In genomic region chr17:55563363-55563762, GRCh38 we compare ENCODE assay signal across 15 cellular contexts. TPM values are rescaled to one million over a fixed set of nuclear protein-coding genes. Genes with fewer than 3 reads are reported as not detected.
DNase-seq lines count a peak whose midpoint lies in the region; ATAC-seq and TF ChIP-seq lines count a peak whose summit lies in the region.
"Had no signal": no experiment of that assay in that cellular context is flagged by ENCODE, and none has a peak within 500 bp of the region (broad histone marks: within the 10 kb centered on the region; RNA-seq: fewer than 3 reads in every experiment).

No MANE protein-coding gene starts in this region.

- DNase-seq in NCI-H1694 treated with DMSO at 0.1 percent for 48 hours (lab: John Stamatoyannopoulos, UW): peak; percentile 9
- DNase-seq in NCI-H1694 (lab: John Stamatoyannopoulos, UW): no peak
- DNase-seq in OCI-M1 (lab: John Stamatoyannopoulos, UW): peak; percentile 55
- no peak for DNase-seq in osteocyte (ENCODE audit: extremely low spot score, unreplicated experiment)
- DNase-seq in D341Med (ENCODE audit: low spot score): no peak
- no peak for DNase-seq in activated CD4-positive, alpha-beta T cell treated with anti-CD3 and anti-CD28 coated beads for 36 hours
- DNase-seq: CD8-positive, alpha-beta T cell; COR-L47; DMS53 had no signal

- H3K27me3 Mint-ChIP-seq in osteocyte (ENCODE audit: unreplicated experiment): no peaks in the 10 kb centered on the region
- H3K27me3 Mint-ChIP-seq in activated CD4-positive, alpha-beta T cell treated with anti-CD3 and anti-CD28 coated beads for 36 hours: peaks cover 35% of the 10 kb centered on the region

- POLR2A ChIA-PET in activated CD4-positive, alpha-beta T cell treated with anti-CD3 and anti-CD28 coated beads for 36 hours (lab: Charles Lee): no interaction called here

- H3K27ac Mint-ChIP-seq in osteocyte (ENCODE audit: unreplicated experiment): no peak overlapping the region
- H3K27ac Mint-ChIP-seq in activated CD4-positive, alpha-beta T cell treated with anti-CD3 and anti-CD28 coated beads for 36 hours: no peak overlapping the region
- H3K27ac Mint-ChIP-seq: CD14-positive monocyte; CD8-positive, alpha-beta T cell had no signal

- peak; percentile 63 for ATAC-seq in GM21717 (IDR thresholded peaks at IDR 0.05; ENCODE audit: unreplicated experiment)
- ATAC-seq in activated CD4-positive, alpha-beta T cell treated with anti-CD3 and anti-CD28 coated beads for 36 hours: no peak
- ATAC-seq: CD8-positive, alpha-beta T cell; GM12878; HepG2 had no signal

- H3K9me3 Mint-ChIP-seq in osteocyte (ENCODE audit: unreplicated experiment): no peaks in the 10 kb centered on the region
- H3K9me3 Mint-ChIP-seq in activated CD4-positive, alpha-beta T cell treated with anti-CD3 and anti-CD28 coated beads for 36 hours (ENCODE audit: low read depth): no peaks in the 10 kb centered on the region
- H3K9me3 Mint-ChIP-seq: CD8-positive, alpha-beta T cell had no signal

- no peak for TF ChIP-seq CTCF in osteocyte (IDR thresholded peaks at IDR 0.05)

- intact Hi-C loops in activated CD4-positive, alpha-beta T cell treated with anti-CD3 and anti-CD28 coated beads for 36 hours (cut with DNase I, micrococcal nuclease): no loop called here

- no peaks in the 10 kb centered on the region for H3K36me3 Mint-ChIP-seq in osteocyte (ENCODE audit: unreplicated experiment)
- H3K36me3 Mint-ChIP-seq in activated CD4-positive, alpha-beta T cell treated with anti-CD3 and anti-CD28 coated beads for 36 hours (ENCODE audit: low read depth): no peaks in the 10 kb centered on the region
- H3K36me3 Mint-ChIP-seq: CD14-positive monocyte; CD8-positive, alpha-beta T cell had no signal

- H3K4me1 Mint-ChIP-seq in osteocyte (ENCODE audit: unreplicated experiment): no peaks in the 10 kb centered on the region
- H3K4me1 Mint-ChIP-seq in activated CD4-positive, alpha-beta T cell treated with anti-CD3 and anti-CD28 coated beads for 36 hours: peaks cover 17% of the 10 kb centered on the region
- H3K4me1 Mint-ChIP-seq: CD14-positive monocyte had no signal

- H3K4me3 Mint-ChIP-seq in osteocyte (ENCODE audit: unreplicated experiment): no peak overlapping the region
- no peak overlapping the region for H3K4me3 Mint-ChIP-seq in activated CD4-positive, alpha-beta T cell treated with anti-CD3 and anti-CD28 coated beads for 36 hours
- H3K4me3 Mint-ChIP-seq: CD14-positive monocyte; CD8-positive, alpha-beta T cell had no signal

- CTCF ChIA-PET in activated CD4-positive, alpha-beta T cell treated with anti-CD3 and anti-CD28 coated beads for 36 hours (lab: Charles Lee): interaction anchor here (1.1 kb wide), 1 partner anchor 37 kb away, joined by 4 read pairs; no protein-coding TSS in a partner anchor

RNA-seq across cellular contexts. Expression of gene SMIM36, which starts 52.1 kb away (rescaled TPM):
- not detected in 2 replicates for total RNA-seq in osteocyte
- total RNA-seq in activated CD4-positive, alpha-beta T cell treated with anti-CD3 and anti-CD28 coated beads for 36 hours: not detected
- total RNA-seq: A673; CD8-positive, alpha-beta T cell; GM12878; H1; HepG2 had no signal

Comparison
In these comparisons a context has a peak if more than half of its experiments do, and no peak if none do; other contexts are left out.
1. DNase-seq: peak in NCI-H1694 treated with DMSO at 0.1 percent for 48 hours (single experiment) and OCI-M1 (single experiment); none in NCI-H1694 (single experiment), osteocyte (single experiment), D341Med (single experiment) and activated CD4-positive, alpha-beta T cell treated with anti-CD3 and anti-CD28 coated beads for 36 hours (single experiment).